Comparison of ENCODE assay signal across 19 cellular contexts in the genomic region with DNA sequence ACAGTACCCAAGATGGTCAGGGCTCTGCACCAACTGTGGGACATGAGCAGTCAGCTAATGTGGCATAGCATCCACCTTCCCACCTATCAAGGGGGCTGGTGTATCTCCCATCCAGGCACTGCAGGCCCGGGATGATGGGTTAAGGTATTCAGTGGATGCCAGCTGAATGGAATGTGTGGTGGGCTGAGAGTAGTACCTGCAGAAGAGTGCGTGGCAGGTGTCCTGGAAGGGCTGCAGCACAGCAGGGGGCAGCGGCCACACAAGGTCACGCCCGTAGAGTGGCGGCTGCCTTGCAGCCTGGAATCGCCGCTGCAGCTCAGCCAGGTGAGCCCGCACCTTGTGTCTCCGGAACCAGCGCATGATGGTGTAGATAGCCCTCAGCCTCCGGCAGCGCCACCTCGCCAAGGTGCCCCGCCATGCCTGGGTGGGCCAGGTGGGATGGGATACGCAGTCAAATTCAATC. TPM values are rescaled to one million over a fixed set of nuclear protein-coding genes. Genes with fewer than 3 reads are reported as not detected.
A peak's percentile ranks its signal among the peaks of the same experiment; 100 is the strongest.
DNase-seq lines count a peak whose midpoint lies in the region; ATAC-seq and TF ChIP-seq lines count a peak whose summit lies in the region.
"Had no signal": no experiment of that assay in that cellular context is flagged by ENCODE, and none has a peak within 500 bp of the region (broad histone marks: within the 10 kb centered on the region; RNA-seq: fewer than 3 reads in every experiment).

No MANE protein-coding gene starts in this region.

- H3K27ac Mint-ChIP-seq in activated CD8-positive, alpha-beta T cell treated with anti-CD3 and anti-CD28 coated beads for 36 hours: peak overlapping the region; percentile 66
- no peak overlapping the region for H3K27ac Mint-ChIP-seq in activated CD8-positive, alpha-beta T cell treated with anti-CD3 and anti-CD28 coated beads, Interleukin-2, amount 10 ng/mL, durations not matched to agents 7 days and 5 days
- no peak overlapping the region for H3K27ac Mint-ChIP-seq in chondrocyte (ENCODE audit: unreplicated experiment)

- no peaks in the 10 kb centered on the region for H3K9me3 Mint-ChIP-seq in activated CD8-positive, alpha-beta T cell treated with anti-CD3 and anti-CD28 coated beads for 36 hours
- H3K9me3 Mint-ChIP-seq in activated CD8-positive, alpha-beta T cell treated with anti-CD3 and anti-CD28 coated beads, Interleukin-2, amount 10 ng/mL, durations not matched to agents 7 days and 5 days (ENCODE audit: insufficient read depth): no peaks in the 10 kb centered on the region
- no peaks in the 10 kb centered on the region for H3K9me3 Mint-ChIP-seq in chondrocyte (ENCODE audit: low read depth)

- POLR2A ChIA-PET in activated CD8-positive, alpha-beta T cell treated with anti-CD3 and anti-CD28 coated beads for 36 hours (lab: Charles Lee): interaction anchor here (0.6 to 11.6 kb wide), 9 partner anchors 10 to 196 kb away, joined by 3 to 317 read pairs (median 3); partner anchors contain the start of genes CCM2 and MYO1G
- POLR2A ChIA-PET in activated CD8-positive, alpha-beta T cell treated with anti-CD3 and anti-CD28 coated beads, Interleukin-2, amount 10 ng/mL, durations not matched to agents 7 days and 5 days (lab: Charles Lee): interaction anchor here (0.7 to 6.7 kb wide), 9 partner anchors 7 to 281 kb away, joined by 3 to 96 read pairs (median 4); partner anchors contain the start of genes H2AZ2, MYO1G and PURB

- no peak overlapping the region for H3K27ac ChIP-seq in DOHH2 (ENCODE audit: low read depth, low read length)
- H3K27ac ChIP-seq: BLaER1, cardiac muscle cell, esophagus muscularis mucosa, left lung, transverse colon had no signal

- H3K4me1 Mint-ChIP-seq in activated CD8-positive, alpha-beta T cell treated with anti-CD3 and anti-CD28 coated beads for 36 hours (ENCODE audit: low read depth): peaks cover 7% of the 10 kb centered on the region
- peaks cover 12% of the 10 kb centered on the region for H3K4me1 Mint-ChIP-seq in activated CD8-positive, alpha-beta T cell treated with anti-CD3 and anti-CD28 coated beads, Interleukin-2, amount 10 ng/mL, durations not matched to agents 7 days and 5 days (ENCODE audit: low read depth)
- H3K4me1 Mint-ChIP-seq in chondrocyte (ENCODE audit: low read depth): no peaks in the 10 kb centered on the region

- no peak for ATAC-seq in activated CD8-positive, alpha-beta T cell treated with anti-CD3 and anti-CD28 coated beads for 36 hours
- ATAC-seq in activated CD8-positive, alpha-beta T cell treated with anti-CD3 and anti-CD28 coated beads, Interleukin-2, amount 10 ng/mL, durations not matched to agents 7 days and 5 days: no peak
- ATAC-seq: left lung had no signal

- 0 out of 2 replicates have a peak, but pooled peaks cover 3% of the 10 kb centered on the region for H4K20me1 ChIP-seq in DOHH2 (ENCODE audit: control insufficient read depth, insufficient read depth, low read depth, low read length)
- H4K20me1 ChIP-seq: BLaER1 had no signal

- peaks cover 62% of the 10 kb centered on the region for H3K36me3 Mint-ChIP-seq in activated CD8-positive, alpha-beta T cell treated with anti-CD3 and anti-CD28 coated beads for 36 hours (ENCODE audit: low read depth)
- peaks cover 65% of the 10 kb centered on the region for H3K36me3 Mint-ChIP-seq in activated CD8-positive, alpha-beta T cell treated with anti-CD3 and anti-CD28 coated beads, Interleukin-2, amount 10 ng/mL, durations not matched to agents 7 days and 5 days (ENCODE audit: low read depth)
- H3K36me3 Mint-ChIP-seq in chondrocyte (ENCODE audit: low read depth): no peaks in the 10 kb centered on the region

- no peaks in the 10 kb centered on the region for H3K27me3 Mint-ChIP-seq in activated CD8-positive, alpha-beta T cell treated with anti-CD3 and anti-CD28 coated beads for 36 hours
- H3K27me3 Mint-ChIP-seq in activated CD8-positive, alpha-beta T cell treated with anti-CD3 and anti-CD28 coated beads, Interleukin-2, amount 10 ng/mL, durations not matched to agents 7 days and 5 days (ENCODE audit: low read depth): no peaks in the 10 kb centered on the region
- no peaks in the 10 kb centered on the region for H3K27me3 Mint-ChIP-seq in chondrocyte (ENCODE audit: low read depth)

- intact Hi-C loops in activated CD8-positive, alpha-beta T cell treated with anti-CD3 and anti-CD28 coated beads for 36 hours (cut with micrococcal nuclease): no loop called here
- intact Hi-C loops in posterior vena cava (cut with DNase I): loop anchor here in 1 of 2 donors (10.0 kb wide), 1 partner anchor 169 kb away; no protein-coding TSS in a partner anchor

- H3K4me3 ChIP-seq in DOHH2 (ENCODE audit: low read length): no peak overlapping the region
- H3K4me3 ChIP-seq: BLaER1, cardiac muscle cell, esophagus muscularis mucosa, left lung, transverse colon had no signal

- DNase-seq in activated CD8-positive, alpha-beta T cell treated with anti-CD3 and anti-CD28 coated beads for 36 hours: peak; percentile 16
- no peak for DNase-seq in activated CD8-positive, alpha-beta T cell treated with anti-CD3 and anti-CD28 coated beads, Interleukin-2, amount 10 ng/mL, durations not matched to agents 7 days and 5 days
- DNase-seq in chondrocyte (ENCODE audit: low spot score): peak; percentile 75
- peak; percentile 56 for DNase-seq in posterior vena cava (ENCODE audit: low spot score)
- DNase-seq in mucosa of gallbladder (ENCODE audit: low spot score): no peak
- no peak for DNase-seq in effector CD4-positive, alpha-beta T cell
- no peak for DNase-seq in NCI-H345 (lab: John Stamatoyannopoulos, UW)
- DNase-seq: amygdala; HCEC 1CT; NCI-H1436; nucleus accumbens; Right ventricle myocardium superior; stimulated activated naive CD4-positive, alpha-beta T cell treated with Interleukin-2 at 50 U/mL for 16 hours; transverse colon had no signal

- no peaks in the 10 kb centered on the region for H3K9me2 ChIP-seq in DOHH2 (replicated peaks; ENCODE audit: control insufficient read depth, low read length)

- H3K4me2 ChIP-seq in DOHH2 (ENCODE audit: low read length): no peak overlapping the region
- H3K4me2 ChIP-seq: BLaER1 had no signal

- no peaks in the 10 kb centered on the region for H3K27me3 ChIP-seq in DOHH2 (ENCODE audit: control insufficient read depth, low read length)
- H3K27me3 ChIP-seq: BLaER1 had no signal

- no peaks in the 10 kb centered on the region for H3K9me3 ChIP-seq in DOHH2 (ENCODE audit: control insufficient read depth, insufficient read depth, low read length)
- H3K9me3 ChIP-seq: BLaER1, esophagus muscularis mucosa, left lung, transverse colon had no signal

- H3F3A ChIP-seq in DOHH2 (ENCODE audit: control insufficient read depth, insufficient read depth): no peaks in the 10 kb centered on the region

- CTCF ChIA-PET in activated CD8-positive, alpha-beta T cell treated with anti-CD3 and anti-CD28 coated beads for 36 hours (lab: Charles Lee): interaction anchor here (3.1 kb wide), 1 partner anchor 8 kb away, joined by 19 read pairs; no protein-coding TSS in a partner anchor
- CTCF ChIA-PET in activated CD8-positive, alpha-beta T cell treated with anti-CD3 and anti-CD28 coated beads, Interleukin-2, amount 10 ng/mL, durations not matched to agents 7 days and 5 days (lab: Charles Lee): interaction anchor here (1.9 kb wide), 1 partner anchor 8 kb away, joined by 11 read pairs; no protein-coding TSS in a partner anchor

- H3K4me3 Mint-ChIP-seq in activated CD8-positive, alpha-beta T cell treated with anti-CD3 and anti-CD28 coated beads for 36 hours: no peak overlapping the region
- H3K4me3 Mint-ChIP-seq in activated CD8-positive, alpha-beta T cell treated with anti-CD3 and anti-CD28 coated beads, Interleukin-2, amount 10 ng/mL, durations not matched to agents 7 days and 5 days: no peak overlapping the region
- no peak overlapping the region for H3K4me3 Mint-ChIP-seq in chondrocyte (ENCODE audit: unreplicated experiment)

- no peaks in the 10 kb centered on the region for H3K79me2 ChIP-seq in DOHH2 (ENCODE audit: control insufficient read depth, low read length)

- H3K36me3 ChIP-seq in DOHH2 (ENCODE audit: control insufficient read depth, low read length): peaks cover 69% of the 10 kb centered on the region
- H3K36me3 ChIP-seq: cardiac muscle cell, esophagus muscularis mucosa, transverse colon had no signal

- peaks cover 26% of the 10 kb centered on the region for H3K4me1 ChIP-seq in DOHH2 (ENCODE audit: control insufficient read depth, low read length)
- H3K4me1 ChIP-seq: left lung had no signal

- TF ChIP-seq CTCF in activated CD8-positive, alpha-beta T cell treated with anti-CD3 and anti-CD28 coated beads for 36 hours (IDR thresholded peaks at IDR 0.05): no peak
- TF ChIP-seq CTCF in DOHH2 (IDR thresholded peaks at IDR 0.05; ENCODE audit: low read depth, low read length, poor library complexity, severe bottlenecking): peak; percentile 15
- no peak for TF ChIP-seq CTCF in chondrocyte (IDR thresholded peaks at IDR 0.05)

RNA-seq across cellular contexts. Expression of gene MYO1G, which starts 13.3 kb away (rescaled TPM):
- 100 to 1,000 TPM; 399 to 403 TPM for total RNA-seq in activated CD8-positive, alpha-beta T cell treated with anti-CD3 and anti-CD28 coated beads for 36 hours
- 100 to 1,000 TPM; 435 to 453 TPM for total RNA-seq in activated CD8-positive, alpha-beta T cell treated with anti-CD3 and anti-CD28 coated beads, Interleukin-2, amount 10 ng/mL, durations not matched to agents 7 days and 5 days
- total RNA-seq in chondrocyte (0.05 to 0.36 TPM in 2 of 3 replicates, not detected in the other), posterior vena cava (1 to 10 TPM; 4.9 to 6.3 TPM), mucosa of gallbladder (6.0 TPM)

RNA-seq across cellular contexts. Expression of gene CCM2, which starts 34.5 kb away (rescaled TPM):
- total RNA-seq in activated CD8-positive, alpha-beta T cell treated with anti-CD3 and anti-CD28 coated beads for 36 hours: 10 to 100 TPM; 72.3 to 77.5 TPM
- total RNA-seq in activated CD8-positive, alpha-beta T cell treated with anti-CD3 and anti-CD28 coated beads, Interleukin-2, amount 10 ng/mL, durations not matched to agents 7 days and 5 days: 10 to 100 TPM; 99.6 to 99.9 TPM
- 43.7 to 53.7 TPM (median 47.8 TPM) in 3 replicates for total RNA-seq in chondrocyte
- 10 to 100 TPM; 31.8 to 36.9 TPM for total RNA-seq in posterior vena cava
- total RNA-seq in mucosa of gallbladder: 36.4 TPM

Comparison
In these comparisons a context has a peak if more than half of its experiments do, and no peak if none do; other contexts are left out.
1. DNase-seq: peak in activated CD8-positive, alpha-beta T cell treated with anti-CD3 and anti-CD28 coated beads for 36 hours (single experiment), chondrocyte (single experiment) and posterior vena cava (single experiment); none in activated CD8-positive, alpha-beta T cell treated with anti-CD3 and anti-CD28 coated beads, Interleukin-2, amount 10 ng/mL, durations not matched to agents 7 days and 5 days (single experiment), mucosa of gallbladder (single experiment), effector CD4-positive, alpha-beta T cell (single experiment) and NCI-H345 (single experiment).
2. RNA of gene MYO1G, which starts 13.3 kb away (total RNA-seq): 435 to 453 TPM in activated CD8-positive, alpha-beta T cell treated with anti-CD3 and anti-CD28 coated beads, Interleukin-2, amount 10 ng/mL, durations not matched to agents 7 days and 5 days and 399 to 403 TPM in activated CD8-positive, alpha-beta T cell treated with anti-CD3 and anti-CD28 coated beads for 36 hours; 4.9 to 6.3 TPM in posterior vena cava, 6.0 TPM in mucosa of gallbladder (single experiment) and 0.05 to 0.36 TPM in chondrocyte; every median in the first group is over 10 times any median in the second.